27 cellular contexts compared by ENCODE assay signal in genomic region chr10:3494879-3495230, GRCh38.
DNase-seq lines count a peak whose midpoint lies in the region; ATAC-seq, FAIRE-seq and TF ChIP-seq lines count a peak whose summit lies in the region.
"Had no signal": no experiment of that assay in that cellular context is flagged by ENCODE, and none has a peak within 500 bp of the region (broad histone marks: within the 10 kb centered on the region; RNA-seq: fewer than 3 reads in every experiment).

No MANE protein-coding gene starts in this region.

- POLR2A ChIA-PET in A549 (lab: Yijun Ruan, JAX) = no interaction called here
- POLR2A ChIA-PET in SK-N-SH (lab: Yijun Ruan, JAX) = no interaction called here

- intact Hi-C loops in right cardiac atrium (cut with DNase I) = no loop called here

- peaks cover 9% of the 10 kb centered on the region for H3F3A ChIP-seq in SK-N-SH (replicated peaks; ENCODE audit: insufficient read depth)

- ATAC-seq in A549 (no peak), right cardiac atrium (peak in 1 of 2 donors; percentile 53), HG03039 (IDR thresholded peaks at IDR 0.05; ENCODE audit: unreplicated experiment) (no peak)
- ATAC-seq: activated CD8-positive, alpha-beta memory T cell treated with anti-CD3 and anti-CD28 coated beads, Interleukin-2, amount 10 ng/mL, durations not matched to agents 7 days and 5 days; activated T-helper 17 cell treated with anti-CD3 and anti-CD28 coated beads, Interleukin-2, amount 50 U/mL, for 72 hours; PC-3 had no signal

- H3K4me1 ChIP-seq in A549 (peaks cover 14% of the 10 kb centered on the region), right cardiac atrium (ENCODE audit: control insufficient read depth, insufficient read depth, low read length) (no peaks in the 10 kb centered on the region), rectal smooth muscle tissue (ENCODE audit: control insufficient read depth, insufficient read depth, low read length) (peaks cover 2% of the 10 kb centered on the region), SK-N-SH (ENCODE audit: control insufficient read depth in 1 of 2, insufficient read depth in 2 of 2, low read depth in 1 of 2, low read length in 1 of 2) (no peaks in the 10 kb centered on the region)
- H3K4me1 ChIP-seq: suprapubic skin had no signal

- TF ChIP-seq CTCF in A549 (IDR thresholded peaks at IDR 0.05) (no peak), coronary artery (IDR thresholded peaks at IDR 0.05) (no peak), SK-N-SH (IDR thresholded peaks at IDR 0.05) (no peak)

- H3K27ac ChIP-seq in A549 (peak overlapping the region in 1 of 2 experiments; percentile 43; a peak in 1 of 6 replicates), coronary artery (peak overlapping the region; percentile 91 to 97), right cardiac atrium (ENCODE audit: low read length) (peak overlapping the region; percentile 75), rectal smooth muscle tissue (ENCODE audit: low read depth, low read length) (peak overlapping the region; percentile 18), SK-N-SH (ENCODE audit: low read depth in 2 of 2, low read length in 1 of 2) (no peak overlapping the region; a peak in 1 of 4 replicates)
- H3K27ac ChIP-seq: BLaER1 treated with 17β-estradiol and CSF1 and Interleukin-3, amounts not matched to agents 10 nM and 100 nM; SK-N-MC; suprapubic skin had no signal

- CTCF ChIA-PET in A549 (lab: Yijun Ruan, JAX) (interaction anchor here (0.7 kb wide), 1 partner anchor 298 kb away, joined by 3 read pairs; no protein-coding TSS in a partner anchor), SK-N-SH (lab: Yijun Ruan, JAX) (no interaction called here)

- H4K20me1 ChIP-seq in SK-N-SH (ENCODE audit: insufficient read depth) = no peaks in the 10 kb centered on the region
- H4K20me1 ChIP-seq: BLaER1 treated with 17β-estradiol and CSF1 and Interleukin-3, amounts not matched to agents 10 nM and 100 nM had no signal

- H3K79me2 ChIP-seq in SK-N-SH (ENCODE audit: insufficient read depth) = no peaks in the 10 kb centered on the region

- H3K27me3 ChIP-seq in right cardiac atrium (ENCODE audit: control insufficient read depth, insufficient read depth) (no peaks in the 10 kb centered on the region), rectal smooth muscle tissue (ENCODE audit: control insufficient read depth, insufficient read depth, low read length) (no peaks in the 10 kb centered on the region), SK-N-SH (ENCODE audit: insufficient read depth) (no peaks in the 10 kb centered on the region)
- H3K27me3 ChIP-seq: BLaER1 treated with 17β-estradiol and CSF1 and Interleukin-3, amounts not matched to agents 10 nM and 100 nM; suprapubic skin had no signal

- H3K9me3 ChIP-seq in A549 (no peaks in the 10 kb centered on the region), right cardiac atrium (ENCODE audit: control insufficient read depth, low read length) (no peaks in the 10 kb centered on the region), SK-N-SH (no peaks in the 10 kb centered on the region)
- H3K9me3 ChIP-seq: suprapubic skin had no signal

- no peak overlapping the region for H3K4me2 ChIP-seq in A549
- H3K4me2 ChIP-seq in SK-N-SH = no peak overlapping the region

- H3K9me2 ChIP-seq in SK-N-SH = no peaks in the 10 kb centered on the region

- H3K4me3 ChIP-seq in A549 (no peak overlapping the region), coronary artery (peak overlapping the region; percentile 67), right cardiac atrium (ENCODE audit: low read length) (peak overlapping the region; percentile 14), rectal smooth muscle tissue (ENCODE audit: low read length) (no peak overlapping the region), SK-N-SH (ENCODE audit: low read depth in 2 of 2, low read length in 1 of 2) (no peak overlapping the region)
- H3K4me3 ChIP-seq: BLaER1 treated with 17β-estradiol and CSF1 and Interleukin-3, amounts not matched to agents 10 nM and 100 nM; SK-N-MC; suprapubic skin had no signal

- no peak for TF ChIP-seq RAD21 in A549 (conservative IDR thresholded peaks at IDR 0.05 in 1 of 2, IDR thresholded peaks at IDR 0.05 in 1 of 2)
- no peak for TF ChIP-seq RAD21 in SK-N-SH (IDR thresholded peaks at IDR 0.05; ENCODE audit: low read length)

- no peak for FAIRE-seq in A549 (lab: Jason Lieb, UNC)
- FAIRE-seq: A204.1, GM12891, small intestine had no signal

- TF ChIP-seq POLR2A in A549 (IDR thresholded peaks at IDR 0.05; ENCODE audit: low read length) = no peak

- DNase-seq in A549 (ENCODE audit: low read depth in 1 of 2, low spot score in 1 of 2) (no peak), coronary artery (ENCODE audit: low spot score) (no peak), right cardiac atrium (peak in 2 of 3 donors; percentile 33 to 55), activated gamma-delta T cell (lab: John Stamatoyannopoulos, UW) (no peak), SK-N-SH (no peak), inferior parietal cortex (ENCODE audit: extremely low spot score) (no peak)
- DNase-seq: activated CD4-positive, CD25-positive, alpha-beta regulatory T cell treated with anti-CD3 and anti-CD28 coated beads, Interleukin-2, amount 50 U/mL, for 72 hours; activated CD8-positive, alpha-beta memory T cell treated with anti-CD3 and anti-CD28 coated beads, Interleukin-2, amount 10 ng/mL, durations not matched to agents 7 days and 5 days; DMS153; effector memory CD4-positive, alpha-beta T cell; GF-D8; kidney glomerular epithelial cell; NCI-H1417; NCI-H526; nucleus accumbens; PC-3; small intestine; stimulated activated CD4-positive, alpha-beta T cell treated with anti-CD3 and anti-CD28 coated beads, Interleukin-4, amount 100 ng/mL, for 4 hours; T1000 had no signal

- H3K9ac ChIP-seq in rectal smooth muscle tissue (ENCODE audit: low read length) (no peak overlapping the region), SK-N-SH (no peak overlapping the region)
- H3K9ac ChIP-seq: BLaER1 treated with 17β-estradiol and CSF1 and Interleukin-3, amounts not matched to agents 10 nM and 100 nM had no signal

- 94% methylated on average over 9 of the region's 9 CpGs for WGBS in A549 (ENCODE audit: missing lambda C conversion rate)
- 58% methylated on average over 9 of the region's 9 CpGs for WGBS in right cardiac atrium
- 94% methylated on average over 9 of the region's 9 CpGs for WGBS in SK-N-SH (ENCODE audit: low lambda C conversion rate)

- TF ChIP-seq EP300 in A549 (IDR thresholded peaks at IDR 0.05) (no peak), SK-N-SH (IDR thresholded peaks at IDR 0.05; ENCODE audit: borderline replicate concordance in 1 of 2, low read depth in 1 of 2, low read length in 1 of 2) (no peak)

- no peaks in the 10 kb centered on the region for H3K36me3 ChIP-seq in rectal smooth muscle tissue (ENCODE audit: control insufficient read depth, insufficient read depth, low read length)
- H3K36me3 ChIP-seq in SK-N-SH (replicated peaks in 1 of 2; ENCODE audit: control insufficient read depth in 1 of 2, insufficient read depth in 2 of 2, low read length in 1 of 2) = no peaks in the 10 kb centered on the region
- H3K36me3 ChIP-seq: BLaER1 treated with 17β-estradiol and CSF1 and Interleukin-3, amounts not matched to agents 10 nM and 100 nM; suprapubic skin had no signal

- no peak overlapping the region for H2AFZ ChIP-seq in SK-N-SH (ENCODE audit: low read depth)

TF ChIP-seq in A549, 52 proteins besides CTCF, POLR2A, EP300 and RAD21:
- TF ChIP-seq FOSL2 (IDR thresholded peaks at IDR 0.05) (no peak), FOSL2 (CRISPR knock-in tag; IDR thresholded peaks at IDR 0.05) (peak; percentile 1; the same call in 1 of the 2 replicates), TFCP2L1 (CRISPR knock-in tag; IDR thresholded peaks at IDR 0.05) (no peak)

TF ChIP-seq in SK-N-SH, 30 proteins besides CTCF, POLR2A, EP300 and RAD21:
- no peak for TF ChIP-seq FOXM1 (IDR thresholded peaks at IDR 0.05; ENCODE audit: low read depth)
- no peak for TF ChIP-seq FOXJ3 (CRISPR knock-in tag; IDR thresholded peaks at IDR 0.05)
- TF ChIP-seq NFIC (IDR thresholded peaks at IDR 0.05; ENCODE audit: borderline replicate concordance) = no peak
- no peak for TF ChIP-seq PBX3 (IDR thresholded peaks at IDR 0.05)
- no peak for TF ChIP-seq REST (IDR thresholded peaks at IDR 0.05; ENCODE audit: low read depth, low read length)
- TF ChIP-seq MXI1 (IDR thresholded peaks at IDR 0.05; ENCODE audit: low read depth, low read length) = no peak
- no peak for TF ChIP-seq EZH2phosphoT487 (IDR thresholded peaks at IDR 0.05; ENCODE audit: borderline replicate concordance, low read depth)
- TF ChIP-seq TEAD4 (IDR thresholded peaks at IDR 0.05; ENCODE audit: borderline replicate concordance, insufficient read depth) = no peak
- TF ChIP-seq POLR2AphosphoS5 (IDR thresholded peaks at IDR 0.05; ENCODE audit: low read depth, low read length) = no peak

Comparison
In these comparisons a context has a peak if more than half of its experiments do, and no peak if none do; other contexts are left out.
1. DNase-seq: peak in right cardiac atrium (2 of 3); none in A549 (0 of 2), coronary artery (single experiment), activated gamma-delta T cell (single experiment), SK-N-SH (single experiment) and inferior parietal cortex (single experiment).
2. H3K27ac ChIP-seq: peak in coronary artery (2 of 2), right cardiac atrium (single experiment) and rectal smooth muscle tissue (single experiment); none in SK-N-SH (0 of 2).
3. H3K4me3 ChIP-seq: peak in coronary artery (single experiment) and right cardiac atrium (single experiment); none in A549 (single experiment), rectal smooth muscle tissue (single experiment) and SK-N-SH (0 of 2).